12 cellular contexts compared by ENCODE assay signal in genomic region chr9:106893088-106893487, GRCh38. TPM values are rescaled to one million over a fixed set of nuclear protein-coding genes. Genes with fewer than 3 reads are reported as not detected.
DNase-seq lines count a peak whose midpoint lies in the region; ATAC-seq, FAIRE-seq and TF ChIP-seq lines count a peak whose summit lies in the region.
"Had no signal": no experiment of that assay in that cellular context is flagged by ENCODE, and none has a peak within 500 bp of the region (broad histone marks: within the 10 kb centered on the region; RNA-seq: fewer than 3 reads in every experiment).

No MANE protein-coding gene starts in this region.

- 50 to 64% methylated on average over 1 of the region's 1 CpG for WGBS in body of pancreas, 2 donors

- no peak for FAIRE-seq in urothelium cell line (lab: Jason Lieb, UNC)
- FAIRE-seq: A204.1 had no signal

- H3K4me3 ChIP-seq in cardiac muscle cell: no peak overlapping the region
- H3K4me3 ChIP-seq in body of pancreas: no peak overlapping the region

- H3K27me3 ChIP-seq in cardiac muscle cell: no peaks in the 10 kb centered on the region
- H3K27me3 ChIP-seq in body of pancreas: no peaks in the 10 kb centered on the region

- intact Hi-C loops in left ventricle myocardium superior (cut with micrococcal nuclease): no loop called here
- intact Hi-C loops in body of pancreas (cut with DNase I): no loop called here

- H3K9me3 ChIP-seq in cardiac muscle cell (ENCODE audit: low read depth): no peaks in the 10 kb centered on the region
- no peaks in the 10 kb centered on the region for H3K9me3 ChIP-seq in body of pancreas

- no peak for TF ChIP-seq POLR2A in body of pancreas (IDR thresholded peaks at IDR 0.05)

- ATAC-seq in left ventricle myocardium superior: no peak
- peak; percentile 50 for ATAC-seq in body of pancreas
- no peak for ATAC-seq in HG02884 (IDR thresholded peaks at IDR 0.05; ENCODE audit: unreplicated experiment)

- H3K36me3 ChIP-seq in cardiac muscle cell (no peaks in the 10 kb centered on the region), body of pancreas (replicated peaks in 1 of 2; ENCODE audit: insufficient read depth in 1 of 2, low read depth in 2 of 2) (no peaks in the 10 kb centered on the region)

- H3K27ac ChIP-seq in cardiac muscle cell (peak overlapping the region; percentile 81), body of pancreas (no peak overlapping the region)
- H3K27ac ChIP-seq: KMS-11 had no signal

- DNase-seq in cardiac muscle cell (ENCODE audit: low read depth in 1 of 2, low spot score in 1 of 2) (peak in 1 of 2 donors; percentile 41), left ventricle myocardium superior (no peak), body of pancreas (no peak), kidney tubule cell (ENCODE audit: low spot score) (peak; percentile 93), urothelium cell line (ENCODE audit: low spot score) (peak; percentile 60), NCI-H748 (lab: John Stamatoyannopoulos, UW; ENCODE audit: unreplicated experiment) (no peak), NCI-H2196 treated with DMSO at 0.1 percent for 48 hours (lab: John Stamatoyannopoulos, UW; ENCODE audit: unreplicated experiment) (no peak)
- DNase-seq: activated CD4-positive, alpha-beta T cell treated with anti-CD3 and anti-CD28 coated beads, Interleukin-2, amount 50 U/mL, for 4 hours; cerebellar nuclear complex had no signal

- H3K4me1 ChIP-seq in cardiac muscle cell (ENCODE audit: low read depth) (peaks cover 40% of the 10 kb centered on the region), body of pancreas (no peaks in the 10 kb centered on the region)

- TF ChIP-seq CTCF in cardiac muscle cell (IDR thresholded peaks at IDR 0.05; ENCODE audit: low read depth, low read length) (no peak), body of pancreas (IDR thresholded peaks at IDR 0.05) (no peak)

RNA-seq across cellular contexts. Expression of gene ZNF462, which starts 30.1 kb away (rescaled TPM):
- 28.9 and 36.8 TPM in 2 replicates for total RNA-seq in cardiac muscle cell
- 11.4 and 12.7 TPM in 2 replicates for polyA plus RNA-seq in cardiac muscle cell
- total RNA-seq in left ventricle myocardium superior: 23.0 TPM
- total RNA-seq in body of pancreas: 1 to 10 TPM; 4.7 to 8.9 TPM

Comparison
In these comparisons a context has a peak if more than half of its experiments do, and no peak if none do; other contexts are left out.
1. DNase-seq: peak in kidney tubule cell (single experiment) and urothelium cell line (single experiment); none in left ventricle myocardium superior (single experiment), body of pancreas (0 of 4), NCI-H748 (single experiment) and NCI-H2196 treated with DMSO at 0.1 percent for 48 hours (single experiment).